ENCODE assay signal across 1 cellular context in the genomic region with DNA sequence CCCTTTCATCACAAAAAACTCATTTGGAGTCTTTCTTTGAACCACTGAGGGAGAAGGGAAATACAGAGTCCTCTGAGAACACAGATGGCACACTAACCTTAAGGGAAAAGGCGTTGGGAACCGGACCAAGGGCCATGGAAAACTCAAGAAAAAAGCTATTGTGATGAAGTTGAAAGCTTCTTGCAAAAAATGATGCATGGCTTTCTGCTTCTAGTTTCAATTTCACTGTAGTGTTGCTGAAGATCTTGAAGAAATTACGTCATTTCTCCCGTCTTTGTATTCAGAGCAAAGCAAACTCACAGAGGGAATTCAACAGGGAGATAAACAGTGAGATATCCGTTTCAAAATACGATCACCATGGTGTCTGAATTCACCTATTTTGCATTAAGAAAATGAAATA.
A peak's percentile ranks its signal among the peaks of the same experiment; 100 is the strongest.
TF ChIP-seq lines count a peak whose summit lies in the region.

No MANE protein-coding gene starts in this region.

TF ChIP-seq in K562, 482 proteins besides CTCF, POLR2A, EP300 and RAD21 (continued from another document):
- TF ChIP-seq, protein P1, sequence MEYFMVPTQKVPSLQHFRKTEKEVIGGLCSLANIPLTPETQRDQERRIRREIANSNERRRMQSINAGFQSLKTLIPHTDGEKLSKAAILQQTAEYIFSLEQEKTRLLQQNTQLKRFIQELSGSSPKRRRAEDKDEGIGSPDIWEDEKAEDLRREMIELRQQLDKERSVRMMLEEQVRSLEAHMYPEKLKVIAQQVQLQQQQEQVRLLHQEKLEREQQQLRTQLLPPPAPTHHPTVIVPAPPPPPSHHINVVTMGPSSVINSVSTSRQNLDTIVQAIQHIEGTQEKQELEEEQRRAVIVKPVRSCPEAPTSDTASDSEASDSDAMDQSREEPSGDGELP (CRISPR knock-in tag; IDR thresholded peaks at IDR 0.05; ENCODE audit: borderline replicate concordance): no peak
- TF ChIP-seq, protein P2, sequence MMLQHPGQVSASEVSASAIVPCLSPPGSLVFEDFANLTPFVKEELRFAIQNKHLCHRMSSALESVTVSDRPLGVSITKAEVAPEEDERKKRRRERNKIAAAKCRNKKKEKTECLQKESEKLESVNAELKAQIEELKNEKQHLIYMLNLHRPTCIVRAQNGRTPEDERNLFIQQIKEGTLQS (IDR thresholded peaks at IDR 0.05): peak; percentile 65
- TF ChIP-seq, protein P2 (CRISPR knock-in tag; conservative IDR thresholded peaks at IDR 0.05): no peak
- TF ChIP-seq CEBPG (CRISPR knock-in tag; IDR thresholded peaks at IDR 0.05) (no peak), CEBPG (tag; conservative IDR thresholded peaks at IDR 0.05 in 1 of 2, IDR thresholded peaks at IDR 0.05 in 1 of 2) (peak; percentile 52 to 74; a peak in 3 of 4 replicates), ATF7 (IDR thresholded peaks at IDR 0.05) (peak; percentile 92), NR2C1 (IDR thresholded peaks at IDR 0.05) (no peak), NR2C1 (tag; IDR thresholded peaks at IDR 0.05) (no peak)
